In genomic region chr17:20206591-20206990, GRCh38 we compare ENCODE assay signal across 1 cellular context.
A peak's percentile ranks its signal among the peaks of the same experiment; 100 is the strongest.
TF ChIP-seq lines count a peak whose summit lies in the region.

No MANE protein-coding gene starts in this region.

TF ChIP-seq in A549, 52 proteins besides CTCF, POLR2A, EP300 and RAD21 (continued from another document):
- TF ChIP-seq USF2 (IDR thresholded peaks at IDR 0.05) (no peak), ZSCAN20 (CRISPR knock-in tag; IDR thresholded peaks at IDR 0.05) (no peak), CHD2 (IDR thresholded peaks at IDR 0.05; ENCODE audit: low read length, partially characterized antibody) (no peak), TP53 (CRISPR knock-in tag; IDR thresholded peaks at IDR 0.05) (no peak), KDM5A (IDR thresholded peaks at IDR 0.05) (no peak), JUN (IDR thresholded peaks at IDR 0.05) (peak; percentile 59 to 93; a peak in 4 of 5 replicates), BCL3 (IDR thresholded peaks at IDR 0.05) (peak; percentile 66; the same call in 1 of the 3 replicates), HOXB13 (CRISPR knock-in tag; IDR thresholded peaks at IDR 0.05; ENCODE audit: low read depth) (no peak), ZC3H11A (IDR thresholded peaks at IDR 0.05) (no peak)
- TF ChIP-seq, protein P1, sequence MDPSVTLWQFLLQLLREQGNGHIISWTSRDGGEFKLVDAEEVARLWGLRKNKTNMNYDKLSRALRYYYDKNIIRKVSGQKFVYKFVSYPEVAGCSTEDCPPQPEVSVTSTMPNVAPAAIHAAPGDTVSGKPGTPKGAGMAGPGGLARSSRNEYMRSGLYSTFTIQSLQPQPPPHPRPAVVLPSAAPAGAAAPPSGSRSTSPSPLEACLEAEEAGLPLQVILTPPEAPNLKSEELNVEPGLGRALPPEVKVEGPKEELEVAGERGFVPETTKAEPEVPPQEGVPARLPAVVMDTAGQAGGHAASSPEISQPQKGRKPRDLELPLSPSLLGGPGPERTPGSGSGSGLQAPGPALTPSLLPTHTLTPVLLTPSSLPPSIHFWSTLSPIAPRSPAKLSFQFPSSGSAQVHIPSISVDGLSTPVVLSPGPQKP (IDR thresholded peaks at IDR 0.05; ENCODE audit: low read depth, low read length), result no peak
